ENCODE assay signal across 4 cellular contexts in genomic region chr7:143712381-143712780, GRCh38. TPM values are rescaled to one million over a fixed set of nuclear protein-coding genes. Genes with fewer than 3 reads are reported as not detected.
"Had no signal": no experiment of that assay in that cellular context is flagged by ENCODE, and none has a peak within 500 bp of the region (broad histone marks: within the 10 kb centered on the region; RNA-seq: fewer than 3 reads in every experiment).

No MANE protein-coding gene starts in this region.

RNA-seq across cellular contexts. Expression of gene CTAGE6, which starts 45.1 kb away (rescaled TPM):
- total RNA-seq: left ventricle myocardium superior, occipital lobe had no signal
- polyA plus RNA-seq: fibroblast of lung, keratinocyte had no signal
